Comparison of ENCODE assay signal across 16 cellular contexts in the genomic region with DNA sequence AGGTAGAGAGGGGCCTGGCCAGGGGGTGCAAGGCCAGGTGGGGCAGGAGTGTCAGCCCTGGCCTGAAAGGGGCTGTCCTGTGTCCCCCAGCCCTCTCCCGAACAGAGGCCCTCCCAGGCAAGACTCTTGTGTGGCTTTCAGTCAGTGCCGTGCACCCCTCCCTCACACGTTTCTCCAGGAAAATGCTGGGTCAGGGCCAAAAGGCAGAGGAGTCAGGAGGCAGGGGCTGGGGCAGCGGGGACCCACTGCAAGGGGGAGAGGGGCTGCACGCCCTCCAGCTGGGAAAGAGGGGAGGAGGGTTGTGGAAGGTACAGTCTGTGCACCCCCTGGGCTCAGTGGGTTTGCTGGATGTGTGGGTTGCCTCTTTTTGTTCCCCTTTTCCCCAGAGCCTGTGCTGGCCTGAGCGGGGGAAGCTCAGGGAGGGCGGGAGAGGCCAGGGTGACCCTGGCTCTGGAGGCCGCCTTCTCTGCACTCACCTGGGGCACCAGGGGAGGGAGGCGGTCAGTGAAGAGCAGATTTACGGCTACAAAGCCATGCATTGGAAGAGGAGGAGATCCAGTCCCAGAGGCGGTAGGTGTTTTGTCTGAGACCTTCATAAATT. TPM values are rescaled to one million over a fixed set of nuclear protein-coding genes. Genes with fewer than 3 reads are reported as not detected.
"Had no signal": no experiment of that assay in that cellular context is flagged by ENCODE, and none has a peak within 500 bp of the region (broad histone marks: within the 10 kb centered on the region; RNA-seq: fewer than 3 reads in every experiment).

No MANE protein-coding gene starts in this region.

- H3K27ac Mint-ChIP-seq: activated B cell treated with CpG ODN at 0.5 μM for 24 hours; activated CD4-positive, alpha-beta T cell treated with anti-CD3 and anti-CD28 coated beads, Interleukin-2, amount 10 ng/mL, durations not matched to agents 7 days and 5 days; activated naive CD4-positive, alpha-beta T cell treated with anti-CD3 and anti-CD28 coated beads, Interleukin-2, amount 50 U/mL, for 72 hours; effector memory CD8-positive, alpha-beta T cell; naive thymus-derived CD8-positive, alpha-beta T cell; T-helper 17 cell had no signal

- H3K27me3 ChIP-seq: vagina had no signal

- DNase-seq: activated B cell treated with CpG ODN at 0.5 μM for 24 hours; activated CD4-positive, alpha-beta T cell treated with anti-CD3 and anti-CD28 coated beads, Interleukin-2, amount 10 ng/mL, durations not matched to agents 7 days and 5 days; aorta; effector memory CD8-positive, alpha-beta T cell; kidney glomerular epithelial cell; naive thymus-derived CD8-positive, alpha-beta T cell; T-helper 17 cell had no signal

- H3K4me3 Mint-ChIP-seq: activated B cell treated with CpG ODN at 0.5 μM for 24 hours; activated CD4-positive, alpha-beta T cell treated with anti-CD3 and anti-CD28 coated beads, Interleukin-2, amount 10 ng/mL, durations not matched to agents 7 days and 5 days; effector memory CD8-positive, alpha-beta T cell; naive thymus-derived CD8-positive, alpha-beta T cell; T-helper 17 cell had no signal

- H3K27ac ChIP-seq: coronary artery, hepatocyte, tibial artery, vagina had no signal

- H3K9me3 ChIP-seq: tibial artery, vagina had no signal

- H3K9me3 Mint-ChIP-seq: activated B cell treated with CpG ODN at 0.5 μM for 24 hours; activated CD4-positive, alpha-beta T cell treated with anti-CD3 and anti-CD28 coated beads, Interleukin-2, amount 10 ng/mL, durations not matched to agents 7 days and 5 days; activated naive CD4-positive, alpha-beta T cell treated with anti-CD3 and anti-CD28 coated beads, Interleukin-2, amount 50 U/mL, for 72 hours; effector memory CD8-positive, alpha-beta T cell; naive thymus-derived CD8-positive, alpha-beta T cell had no signal

- ATAC-seq: activated naive CD4-positive, alpha-beta T cell treated with anti-CD3 and anti-CD28 coated beads, Interleukin-2, amount 50 U/mL, for 72 hours; effector memory CD8-positive, alpha-beta T cell; naive thymus-derived CD8-positive, alpha-beta T cell; T-helper 17 cell had no signal

- H3K36me3 ChIP-seq: tibial artery, vagina had no signal

- H3K4me3 ChIP-seq: coronary artery, hepatocyte, lung, tibial artery, vagina had no signal

- H3K36me3 Mint-ChIP-seq: naive thymus-derived CD8-positive, alpha-beta T cell had no signal

RNA-seq across cellular contexts. Expression of a gene that starts 4.1 kb away (rescaled TPM):
- total RNA-seq: activated B cell treated with CpG ODN at 0.5 μM for 24 hours; activated CD4-positive, alpha-beta T cell treated with anti-CD3 and anti-CD28 coated beads, Interleukin-2, amount 10 ng/mL, durations not matched to agents 7 days and 5 days; activated CD8-positive, alpha-beta memory T cell treated with anti-CD3 and anti-CD28 coated beads for 36 hours; activated naive CD4-positive, alpha-beta T cell treated with anti-CD3 and anti-CD28 coated beads, Interleukin-2, amount 50 U/mL, for 72 hours; aorta; mononuclear cell; naive thymus-derived CD8-positive, alpha-beta T cell; osteocyte; T-helper 17 cell; vagina had no signal
